8 cellular contexts compared by ENCODE assay signal in the genomic region with DNA sequence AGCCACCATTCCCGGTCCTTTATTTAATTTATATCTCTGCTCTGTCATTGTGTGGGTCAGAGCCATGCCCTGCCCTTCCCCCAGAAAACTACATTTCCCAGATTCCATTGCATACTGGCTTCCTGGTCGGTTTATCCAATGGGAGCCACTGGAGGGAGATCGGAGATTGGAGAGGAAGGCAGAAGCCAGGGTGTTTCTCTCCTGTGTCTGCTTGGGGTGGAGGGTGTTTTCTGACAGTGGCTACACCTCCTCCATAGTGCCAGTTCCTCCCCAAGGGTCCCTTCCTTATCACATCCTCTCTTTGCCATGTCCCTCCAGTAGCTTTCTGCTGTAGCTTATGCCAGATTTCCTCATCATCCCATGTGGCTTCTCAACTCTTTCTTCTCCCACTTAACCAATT. TPM values are rescaled to one million over a fixed set of nuclear protein-coding genes. Genes with fewer than 3 reads are reported as not detected.
DNase-seq lines count a peak whose midpoint lies in the region; ATAC-seq and TF ChIP-seq lines count a peak whose summit lies in the region.

No MANE protein-coding gene starts in this region.

- peaks cover 29% of the 10 kb centered on the region for H3K4me1 ChIP-seq in suprapubic skin

- DNase-seq in GM10266 (ENCODE audit: extremely low spot score) (peak; percentile 68), NCI-H2196 (lab: John Stamatoyannopoulos, UW; ENCODE audit: unreplicated experiment) (peak; percentile 76), amniotic epithelial cell (ENCODE audit: low read depth) (peak; percentile 47), left colon (no peak), suprapubic skin (ENCODE audit: low spot score in 2 of 2) (no peak)
- DNase-seq in NK-92 treated with Interleukin-12 subunit alpha and Interleukin-12 subunit beta, amount 100 ng/mL, for 24 hours (lab: John Stamatoyannopoulos, UW) = no peak

- TF ChIP-seq CTCF in GM10266 (IDR thresholded peaks at IDR 0.05; ENCODE audit: control insufficient read depth, insufficient read depth, low read depth, missing control alignments) (no peak), suprapubic skin (IDR thresholded peaks at IDR 0.05) (no peak)

- H3K27me3 ChIP-seq in suprapubic skin = peaks cover 16% of the 10 kb centered on the region

- H3K36me3 ChIP-seq in suprapubic skin = no peaks in the 10 kb centered on the region

- no peak overlapping the region for H3K27ac ChIP-seq in suprapubic skin

- ATAC-seq in left colon (peak; percentile 79), HG03439 (IDR thresholded peaks at IDR 0.05; ENCODE audit: unreplicated experiment) (no peak), GM18519 (IDR thresholded peaks at IDR 0.05; ENCODE audit: low FRiP score, unreplicated experiment) (no peak)

- TF ChIP-seq EP300 in suprapubic skin (IDR thresholded peaks at IDR 0.05) = no peak

- WGBS in suprapubic skin = 9% methylated on average over 3 of the region's 3 CpGs

- TF ChIP-seq POLR2A in suprapubic skin (IDR thresholded peaks at IDR 0.05) = no peak

- intact Hi-C loops in left colon (cut with DNase I, micrococcal nuclease) = no loop called here

- H3K9me3 ChIP-seq in suprapubic skin = no peaks in the 10 kb centered on the region

- H3K4me3 ChIP-seq in suprapubic skin = no peak overlapping the region

RNA-seq across cellular contexts. Expression of gene OLFM2, which starts 19.0 kb away (rescaled TPM):
- total RNA-seq in left colon (1 to 10 TPM; 1.6 to 1.9 TPM), suprapubic skin (100 to 1,000 TPM in 2 of 4 donors, 10 to 100 TPM in 2; 51.5 to 114 (median 101) TPM)

Comparison
In these comparisons a context has a peak if more than half of its experiments do, and no peak if none do; other contexts are left out.
1. DNase-seq: peak in GM10266 (single experiment), NCI-H2196 (single experiment) and amniotic epithelial cell (single experiment); none in left colon (0 of 2), NK-92 treated with Interleukin-12 subunit alpha and Interleukin-12 subunit beta, amount 100 ng/mL, for 24 hours (single experiment) and suprapubic skin (0 of 2).
2. RNA of gene OLFM2, which starts 19.0 kb away (total RNA-seq): 51.5 to 114 TPM in suprapubic skin; 1.6 to 1.9 TPM in left colon; every median in the first group is over 10 times any median in the second.